25 cellular contexts compared by ENCODE assay signal in the genomic region with DNA sequence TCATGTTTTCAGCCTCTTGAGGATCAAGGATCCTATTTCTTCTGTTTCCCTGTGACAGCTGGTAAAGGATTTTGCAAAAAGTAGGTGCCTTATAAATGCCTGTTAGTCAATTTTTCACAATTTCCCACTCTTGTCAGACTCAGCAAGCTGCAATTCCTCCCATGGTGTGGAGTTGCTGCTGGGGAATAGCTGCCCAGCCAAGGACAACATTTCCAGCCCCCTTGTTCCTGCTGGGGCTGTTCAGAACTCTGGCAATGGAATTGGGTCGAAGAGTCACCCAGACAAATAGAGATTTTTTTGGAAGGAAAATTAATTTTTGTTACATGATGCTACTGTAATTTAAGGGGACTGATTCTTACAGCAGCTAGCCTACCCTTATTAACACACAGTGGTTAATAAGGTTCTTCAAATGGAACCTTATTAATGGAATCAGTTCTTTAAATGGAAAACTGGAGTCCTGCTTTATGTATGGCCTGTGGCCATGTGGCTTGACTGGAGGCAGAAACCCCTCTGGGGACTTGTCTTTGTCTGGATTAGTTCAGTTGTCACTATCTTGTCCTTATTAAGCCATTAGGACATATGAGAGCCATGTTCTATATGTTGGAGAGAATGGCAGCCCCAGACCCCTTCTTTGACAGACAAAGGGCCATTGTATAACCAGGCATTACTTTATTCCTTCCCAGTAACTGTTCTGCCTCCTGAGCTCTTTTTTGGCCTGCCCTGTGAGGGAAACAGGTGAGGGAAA. TPM values are rescaled to one million over a fixed set of nuclear protein-coding genes. Genes with fewer than 3 reads are reported as not detected.
"Had no signal": no experiment of that assay in that cellular context is flagged by ENCODE, and none has a peak within 500 bp of the region (broad histone marks: within the 10 kb centered on the region; RNA-seq: fewer than 3 reads in every experiment).

No MANE protein-coding gene starts in this region.

- H3K4me2 ChIP-seq: hepatocyte had no signal

- H3K4me1 ChIP-seq: esophagus squamous epithelium, gastroesophageal sphincter, left ventricle myocardium inferior, right atrium auricular region, sigmoid colon, tibial nerve, upper lobe of right lung, vagina had no signal

- H3K27ac ChIP-seq: esophagus squamous epithelium, gastroesophageal sphincter, hepatocyte, left ventricle myocardium inferior, right atrium auricular region, sigmoid colon, skin epidermis, testis, tibial nerve, upper lobe of right lung, vagina had no signal

- H3K36me3 ChIP-seq: esophagus squamous epithelium, gastroesophageal sphincter, left ventricle myocardium inferior, right atrium auricular region, sigmoid colon, tibial nerve, upper lobe of right lung, vagina had no signal

- ATAC-seq: effector memory CD8-positive, alpha-beta T cell; gastroesophageal sphincter; natural killer cell treated with Interleukin-12 subunit alpha and Interleukin-12 subunit beta and Interleukin-15 and Interleukin-18, amount 100 ng/mL, for 72 hours; stimulated activated naive B cell treated with anti-CD40 and anti-IgM and Interleukin-4, amounts not matched to agents 10 μg/mL and 1 μg/mL and 100 μg/mL, for 72 hours; stimulated activated naive CD8-positive, alpha-beta T cell treated with anti-CD3 and anti-CD28 coated beads, Interleukin-15, amount 100 ng/mL, for 72 hours; upper lobe of right lung had no signal

- H2AFZ ChIP-seq: hepatocyte had no signal

- H3K9me3 ChIP-seq: esophagus squamous epithelium, gastroesophageal sphincter, left ventricle myocardium inferior, right atrium auricular region, sigmoid colon, testis, tibial nerve, upper lobe of right lung, vagina had no signal

- H3K27me3 ChIP-seq: esophagus squamous epithelium, gastroesophageal sphincter, hepatocyte, right atrium auricular region, sigmoid colon, testis, tibial nerve, upper lobe of right lung, vagina had no signal

- DNase-seq: effector memory CD8-positive, alpha-beta T cell; esophagus squamous epithelium; foreskin fibroblast; head of caudate nucleus; kidney; left cardiac atrium; left ventricle myocardium inferior; mesenchymal stem cell; midbrain; posterior cingulate gyrus; sigmoid colon; stimulated activated CD4-positive, alpha-beta T cell treated with anti-CD3 and anti-CD28 coated beads, Interleukin-2, amount 100 ng/mL, for 24 hours; stimulated activated CD4-positive, alpha-beta T cell treated with anti-CD3 and anti-CD28 coated beads, Interleukin-4, amount 100 ng/mL, for 4 hours; stimulated activated naive B cell treated with anti-CD40 and anti-IgM and Interleukin-4, amounts not matched to agents 10 μg/mL and 1 μg/mL and 100 μg/mL, for 72 hours; stimulated activated naive CD8-positive, alpha-beta T cell treated with anti-CD3 and anti-CD28 coated beads, Interleukin-15, amount 100 ng/mL, for 72 hours; testis; upper lobe of right lung had no signal

- H3K4me3 ChIP-seq: esophagus squamous epithelium, gastroesophageal sphincter, hepatocyte, left ventricle myocardium inferior, lung, right atrium auricular region, sigmoid colon, skin epidermis, testis, tibial nerve, upper lobe of right lung, vagina had no signal

RNA-seq across cellular contexts. Expression of gene FSHR, which starts 43.6 kb away (rescaled TPM):
- polyA plus RNA-seq: lung, sigmoid colon had no signal
